ENCODE assay signal across 25 cellular contexts in genomic region chr5:21031001-21031400, GRCh38.
"Had no signal": no experiment of that assay in that cellular context is flagged by ENCODE, and none has a peak within 500 bp of the region (broad histone marks: within the 10 kb centered on the region; RNA-seq: fewer than 3 reads in every experiment).

No MANE protein-coding gene starts in this region.

- H3K36me3 ChIP-seq: gastrocnemius medialis, sigmoid colon, spleen, tibial artery had no signal

- H3K27ac ChIP-seq: dorsolateral prefrontal cortex, epithelial cell of prostate, gastrocnemius medialis, psoas muscle, sigmoid colon, spleen, testis, tibial artery had no signal

- H3K27me3 ChIP-seq: dorsolateral prefrontal cortex, gastrocnemius medialis, sigmoid colon, spleen, testis, tibial artery had no signal

- H3K4me1 ChIP-seq: gastrocnemius medialis, psoas muscle, sigmoid colon, spleen, testis had no signal

- H3K4me1 Mint-ChIP-seq: natural killer cell; stimulated activated memory B cell treated with anti-CD40 and anti-IgM and Interleukin-4, amounts not matched to agents 10 μg/mL and 1 μg/mL and 100 μg/mL, for 72 hours had no signal

- ATAC-seq: esophagus mucosa; gastrocnemius medialis; left lobe of liver; natural killer cell; psoas muscle; right cardiac atrium; stimulated activated memory B cell treated with anti-CD40 and anti-IgM and Interleukin-4, amounts not matched to agents 10 μg/mL and 1 μg/mL and 100 μg/mL, for 72 hours; stimulated activated naive CD8-positive, alpha-beta T cell treated with anti-CD3 and anti-CD28 coated beads, Interleukin-15, Interleukin-2, amounts not matched to agents 100 U/mL and 50 U/mL, for 24 hours had no signal

- H3K4me3 ChIP-seq: dorsolateral prefrontal cortex, gastrocnemius medialis, lung, psoas muscle, sigmoid colon, spleen, testis, tibial artery had no signal

- H3K27me3 Mint-ChIP-seq: memory B cell; stimulated activated memory B cell treated with anti-CD40 and anti-IgM and Interleukin-4, amounts not matched to agents 10 μg/mL and 1 μg/mL and 100 μg/mL, for 72 hours; type B pancreatic cell had no signal

- H3K9me3 Mint-ChIP-seq: memory B cell; stimulated activated memory B cell treated with anti-CD40 and anti-IgM and Interleukin-4, amounts not matched to agents 10 μg/mL and 1 μg/mL and 100 μg/mL, for 72 hours; type B pancreatic cell had no signal

- DNase-seq: cortex of kidney; dorsolateral prefrontal cortex; effector CD4-positive, alpha-beta T cell; foreskin fibroblast; gastrocnemius medialis; head of caudate nucleus; kidney; natural killer cell; nucleus accumbens; psoas muscle; right cardiac atrium; sigmoid colon; spleen; stimulated activated CD4-positive, alpha-beta T cell treated with anti-CD3 and anti-CD28 coated beads, Interleukin-4, amount 100 ng/mL, for 4 hours; stimulated activated naive CD8-positive, alpha-beta T cell treated with anti-CD3 and anti-CD28 coated beads, Interleukin-15, Interleukin-2, amounts not matched to agents 100 U/mL and 50 U/mL, for 24 hours; substantia nigra; testis; tibial artery had no signal

- H3K36me3 Mint-ChIP-seq: memory B cell; stimulated activated memory B cell treated with anti-CD40 and anti-IgM and Interleukin-4, amounts not matched to agents 10 μg/mL and 1 μg/mL and 100 μg/mL, for 72 hours; type B pancreatic cell had no signal

- H3K4me3 Mint-ChIP-seq: memory B cell; natural killer cell; stimulated activated memory B cell treated with anti-CD40 and anti-IgM and Interleukin-4, amounts not matched to agents 10 μg/mL and 1 μg/mL and 100 μg/mL, for 72 hours; type B pancreatic cell had no signal

- H3K9me3 ChIP-seq: gastrocnemius medialis, psoas muscle, testis, tibial artery had no signal

- H3K27ac Mint-ChIP-seq: memory B cell; natural killer cell; stimulated activated memory B cell treated with anti-CD40 and anti-IgM and Interleukin-4, amounts not matched to agents 10 μg/mL and 1 μg/mL and 100 μg/mL, for 72 hours; type B pancreatic cell had no signal
